Comparison of ENCODE assay signal across 2 cellular contexts in genomic region chr22:41023299-41023623, GRCh38.
TF ChIP-seq lines count a peak whose summit lies in the region.

No MANE protein-coding gene starts in this region.

TF ChIP-seq in HEK293, 187 proteins besides CTCF, POLR2A, EP300 and RAD21 (continued from another document):
- TF ChIP-seq SCRT1 (tag by site-specific recombination; IDR thresholded peaks at IDR 0.05; ENCODE audit: borderline replicate concordance) (no peak), ZNF311 (tag by site-specific recombination; IDR thresholded peaks at IDR 0.05; ENCODE audit: borderline replicate concordance) (no peak), TSHZ1 (tag by site-specific recombination; IDR thresholded peaks at IDR 0.05; ENCODE audit: borderline replicate concordance) (no peak), ZBTB48 (tag by site-specific recombination; IDR thresholded peaks at IDR 0.05) (no peak), ZNF335 (tag by site-specific recombination; conservative IDR thresholded peaks at IDR 0.05) (peak; percentile 31), ZNF10 (tag by site-specific recombination; IDR thresholded peaks at IDR 0.05) (no peak), ZNF473 (tag by site-specific recombination; IDR thresholded peaks at IDR 0.05) (no peak), ZNF585B (tag by site-specific recombination; IDR thresholded peaks at IDR 0.05) (no peak)
- TF ChIP-seq, protein P1, sequence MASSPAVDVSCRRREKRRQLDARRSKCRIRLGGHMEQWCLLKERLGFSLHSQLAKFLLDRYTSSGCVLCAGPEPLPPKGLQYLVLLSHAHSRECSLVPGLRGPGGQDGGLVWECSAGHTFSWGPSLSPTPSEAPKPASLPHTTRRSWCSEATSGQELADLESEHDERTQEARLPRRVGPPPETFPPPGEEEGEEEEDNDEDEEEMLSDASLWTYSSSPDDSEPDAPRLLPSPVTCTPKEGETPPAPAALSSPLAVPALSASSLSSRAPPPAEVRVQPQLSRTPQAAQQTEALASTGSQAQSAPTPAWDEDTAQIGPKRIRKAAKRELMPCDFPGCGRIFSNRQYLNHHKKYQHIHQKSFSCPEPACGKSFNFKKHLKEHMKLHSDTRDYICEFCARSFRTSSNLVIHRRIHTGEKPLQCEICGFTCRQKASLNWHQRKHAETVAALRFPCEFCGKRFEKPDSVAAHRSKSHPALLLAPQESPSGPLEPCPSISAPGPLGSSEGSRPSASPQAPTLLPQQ (tag by site-specific recombination; IDR thresholded peaks at IDR 0.05), result no peak
- TF ChIP-seq, protein P2, sequence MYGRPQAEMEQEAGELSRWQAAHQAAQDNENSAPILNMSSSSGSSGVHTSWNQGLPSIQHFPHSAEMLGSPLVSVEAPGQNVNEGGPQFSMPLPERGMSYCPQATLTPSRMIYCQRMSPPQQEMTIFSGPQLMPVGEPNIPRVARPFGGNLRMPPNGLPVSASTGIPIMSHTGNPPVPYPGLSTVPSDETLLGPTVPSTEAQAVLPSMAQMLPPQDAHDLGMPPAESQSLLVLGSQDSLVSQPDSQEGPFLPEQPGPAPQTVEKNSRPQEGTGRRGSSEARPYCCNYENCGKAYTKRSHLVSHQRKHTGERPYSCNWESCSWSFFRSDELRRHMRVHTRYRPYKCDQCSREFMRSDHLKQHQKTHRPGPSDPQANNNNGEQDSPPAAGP (tag by site-specific recombination; IDR thresholded peaks at IDR 0.05), result 0 out of 2 replicates have a peak, but pooled peaks have one; percentile 10
TF ChIP-seq in HEK293: peak in this region for 2.

TF ChIP-seq in K562, 482 proteins besides CTCF, POLR2A, EP300 and RAD21 (continued from another document):
- TF ChIP-seq, protein P3, sequence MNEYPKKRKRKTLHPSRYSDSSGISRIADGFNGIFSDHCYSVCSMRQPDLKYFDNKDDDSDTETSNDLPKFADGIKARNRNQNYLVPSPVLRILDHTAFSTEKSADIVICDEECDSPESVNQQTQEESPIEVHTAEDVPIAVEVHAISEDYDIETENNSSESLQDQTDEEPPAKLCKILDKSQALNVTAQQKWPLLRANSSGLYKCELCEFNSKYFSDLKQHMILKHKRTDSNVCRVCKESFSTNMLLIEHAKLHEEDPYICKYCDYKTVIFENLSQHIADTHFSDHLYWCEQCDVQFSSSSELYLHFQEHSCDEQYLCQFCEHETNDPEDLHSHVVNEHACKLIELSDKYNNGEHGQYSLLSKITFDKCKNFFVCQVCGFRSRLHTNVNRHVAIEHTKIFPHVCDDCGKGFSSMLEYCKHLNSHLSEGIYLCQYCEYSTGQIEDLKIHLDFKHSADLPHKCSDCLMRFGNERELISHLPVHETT (CRISPR knock-in tag; conservative IDR thresholded peaks at IDR 0.05 in 1 of 2, IDR thresholded peaks at IDR 0.05 in 1 of 2), result no peak
- TF ChIP-seq SP1 (CRISPR knock-in tag; IDR thresholded peaks at IDR 0.05) (no peak), ELK1 (CRISPR knock-in tag; IDR thresholded peaks at IDR 0.05) (no peak), KAT2B (IDR thresholded peaks at IDR 0.05; ENCODE audit: low read depth, low read length) (no peak), ZNF830 (CRISPR knock-in tag; IDR thresholded peaks at IDR 0.05) (no peak)
- TF ChIP-seq, protein P4, sequence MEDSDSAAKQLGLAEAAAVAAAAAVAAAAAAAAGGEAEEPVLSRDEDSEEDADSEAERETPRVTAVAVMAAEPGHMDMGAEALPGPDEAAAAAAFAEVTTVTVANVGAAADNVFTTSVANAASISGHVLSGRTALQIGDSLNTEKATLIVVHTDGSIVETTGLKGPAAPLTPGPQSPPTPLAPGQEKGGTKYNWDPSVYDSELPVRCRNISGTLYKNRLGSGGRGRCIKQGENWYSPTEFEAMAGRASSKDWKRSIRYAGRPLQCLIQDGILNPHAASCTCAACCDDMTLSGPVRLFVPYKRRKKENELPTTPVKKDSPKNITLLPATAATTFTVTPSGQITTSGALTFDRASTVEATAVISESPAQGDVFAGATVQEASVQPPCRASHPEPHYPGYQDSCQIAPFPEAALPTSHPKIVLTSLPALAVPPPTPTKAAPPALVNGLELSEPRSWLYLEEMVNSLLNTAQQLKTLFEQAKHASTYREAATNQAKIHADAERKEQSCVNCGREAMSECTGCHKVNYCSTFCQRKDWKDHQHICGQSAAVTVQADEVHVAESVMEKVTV (CRISPR knock-in tag; IDR thresholded peaks at IDR 0.05), result no peak
TF ChIP-seq in K562: peak in this region for 0.
